10 cellular contexts compared by ENCODE assay signal in genomic region chr1:183632964-183633363, GRCh38. TPM values are rescaled to one million over a fixed set of nuclear protein-coding genes. Genes with fewer than 3 reads are reported as not detected.
DNase-seq lines count a peak whose midpoint lies in the region; ATAC-seq and TF ChIP-seq lines count a peak whose summit lies in the region.
"Had no signal": no experiment of that assay in that cellular context is flagged by ENCODE, and none has a peak within 500 bp of the region (broad histone marks: within the 10 kb centered on the region; RNA-seq: fewer than 3 reads in every experiment).

No MANE protein-coding gene starts in this region.

- peaks cover 58% of the 10 kb centered on the region for H3K36me3 Mint-ChIP-seq in effector memory CD8-positive, alpha-beta T cell (ENCODE audit: insufficient read depth)
- peaks cover 13% of the 10 kb centered on the region for H3K36me3 Mint-ChIP-seq in progenitor cell of endocrine pancreas (ENCODE audit: insufficient read depth)

- DNase-seq in G401 (ENCODE audit: low spot score) (peak; percentile 48), NAMALWA (ENCODE audit: low spot score) (peak; percentile 40), progenitor cell of endocrine pancreas (ENCODE audit: low spot score, unreplicated experiment) (no peak), activated gamma-delta T cell treated with Interleukin-2 at 50 U/mL for 16 hours (no peak), NCI-H2029 (lab: John Stamatoyannopoulos, UW) (no peak)
- no peak for DNase-seq in effector memory CD8-positive, alpha-beta T cell
- DNase-seq: activated CD8-positive, alpha-beta memory T cell treated with anti-CD3 and anti-CD28 coated beads for 24 hours had no signal

- ATAC-seq in effector memory CD8-positive, alpha-beta T cell (replicated peaks): no peak
- ATAC-seq in HG03565 (IDR thresholded peaks at IDR 0.05; ENCODE audit: unreplicated experiment): no peak
- no peak for ATAC-seq in HG03095 (IDR thresholded peaks at IDR 0.05; ENCODE audit: unreplicated experiment)

- peaks cover 43 to 50% of the 10 kb centered on the region in 2 donors for H3K4me1 Mint-ChIP-seq in effector memory CD8-positive, alpha-beta T cell (ENCODE audit: low read depth in 2 of 2)
- H3K4me1 Mint-ChIP-seq in progenitor cell of endocrine pancreas (ENCODE audit: low read depth): peaks cover 30% of the 10 kb centered on the region

- peak overlapping the region; percentile 97 for H3K4me3 Mint-ChIP-seq in effector memory CD8-positive, alpha-beta T cell
- H3K4me3 Mint-ChIP-seq in progenitor cell of endocrine pancreas (ENCODE audit: low read depth): peak overlapping the region; percentile 100

- no peak for TF ChIP-seq CTCF in progenitor cell of endocrine pancreas (IDR thresholded peaks at IDR 0.05; ENCODE audit: unreplicated experiment)

- no peaks in the 10 kb centered on the region for H3K9me3 Mint-ChIP-seq in effector memory CD8-positive, alpha-beta T cell
- H3K9me3 Mint-ChIP-seq in progenitor cell of endocrine pancreas (ENCODE audit: low read depth): no peaks in the 10 kb centered on the region

- H3K27ac Mint-ChIP-seq in effector memory CD8-positive, alpha-beta T cell: peak overlapping the region in 1 of 2 donors; percentile 77
- H3K27ac Mint-ChIP-seq in progenitor cell of endocrine pancreas: peak overlapping the region; percentile 9

- no peaks in the 10 kb centered on the region for H3K27me3 Mint-ChIP-seq in effector memory CD8-positive, alpha-beta T cell
- peaks cover 2% of the 10 kb centered on the region for H3K27me3 Mint-ChIP-seq in progenitor cell of endocrine pancreas

- in situ Hi-C loops in G401 (cut with HindIII; ENCODE audit: low sequenced_read_pairs): no loop called here

RNA-seq across cellular contexts. Expression of gene ARPC5, which starts 2.6 kb away (rescaled TPM):
- 81.4 and 155 TPM in 2 replicates for total RNA-seq in G401 (2014; rRNA removed; shearing (Covaris generic))
- 68.0 and 69.3 TPM in 2 replicates for total RNA-seq in progenitor cell of endocrine pancreas

RNA-seq across cellular contexts. Expression of gene APOBEC4, which starts 20.2 kb away (rescaled TPM):
- not detected in 2 replicates for total RNA-seq in G401 (2014; rRNA removed; shearing (Covaris generic))
- not detected in 2 replicates for total RNA-seq in progenitor cell of endocrine pancreas
- total RNA-seq: pulmonary artery endothelial cell had no signal

RNA-seq across cellular contexts. Expression of gene NCF2, which starts 42.7 kb away (rescaled TPM):
- total RNA-seq in G401 (2014; rRNA removed; shearing (Covaris generic)): not detected in 2 replicates
- total RNA-seq in progenitor cell of endocrine pancreas: 0.67 and 1.7 TPM in 2 replicates

Comparison
In these comparisons a context has a peak if more than half of its experiments do, and no peak if none do; other contexts are left out.
1. DNase-seq: peak in G401 (single experiment) and NAMALWA (single experiment); none in effector memory CD8-positive, alpha-beta T cell (0 of 3), progenitor cell of endocrine pancreas (single experiment), activated gamma-delta T cell treated with Interleukin-2 at 50 U/mL for 16 hours (single experiment) and NCI-H2029 (single experiment).